ENCODE assay signal across 8 cellular contexts in genomic region chr9:35162605-35163315, GRCh38. TPM values are rescaled to one million over a fixed set of nuclear protein-coding genes. Genes with fewer than 3 reads are reported as not detected.
DNase-seq lines count a peak whose midpoint lies in the region; ATAC-seq, FAIRE-seq and TF ChIP-seq lines count a peak whose summit lies in the region.

No MANE protein-coding gene starts in this region.

- in situ Hi-C loops in GM12878 (cut with MboI) (no loop called here), HepG2 (cut with HindIII; ENCODE audit: extremely low pct_ligation_motif_present, low pct_unique_long_range_greater_than_20kb) (no loop called here)

- H2AFZ ChIP-seq in GM12878 (ENCODE audit: control insufficient read depth, low read depth, low read length) (peak overlapping the region; percentile 18; the same call in 1 of the 2 replicates), HepG2 (ENCODE audit: low read length) (peak overlapping the region; percentile 72)

- H3K27me3 ChIP-seq in HL-60 (ENCODE audit: insufficient read depth, poor library complexity, severe bottlenecking), result no peaks in the 10 kb centered on the region
- no peaks in the 10 kb centered on the region for H3K27me3 ChIP-seq in GM12878 (replicated peaks in 1 of 2; ENCODE audit: control insufficient read depth in 2 of 2, insufficient read depth in 2 of 2, low read length in 1 of 2)
- H3K27me3 ChIP-seq in HepG2 (ENCODE audit: control insufficient read depth in 1 of 2, insufficient read depth in 2 of 2, low read length in 2 of 2), result no peaks in the 10 kb centered on the region; a peak in 1 of 5 replicates
- no peaks in the 10 kb centered on the region for H3K27me3 ChIP-seq in tibial artery

- no peak for TF ChIP-seq EP300 in GM12878 (IDR thresholded peaks at IDR 0.05; ENCODE audit: borderline replicate concordance in 1 of 2, control insufficient read depth in 1 of 2, low read depth in 2 of 2, low read length in 2 of 2)
- TF ChIP-seq EP300 in HepG2 (IDR thresholded peaks at IDR 0.05; ENCODE audit: low read depth in 2 of 2, low read length in 2 of 2), result no peak
- 0 out of 2 replicates have a peak, but pooled peaks have one; percentile 3 for TF ChIP-seq EP300 in HepG2 (CRISPR knock-in tag; IDR thresholded peaks at IDR 0.05; ENCODE audit: borderline replicate concordance)

- H3K9me3 ChIP-seq in GM12878 (replicated peaks; ENCODE audit: control insufficient read depth, insufficient read depth, low read length), result no peaks in the 10 kb centered on the region; the same call in 2 of the 3 replicates
- H3K9me3 ChIP-seq in HepG2 (ENCODE audit: low read length), result no peaks in the 10 kb centered on the region
- H3K9me3 ChIP-seq in tibial artery, result no peaks in the 10 kb centered on the region

- H3K36me3 ChIP-seq in GM12878 (ENCODE audit: control insufficient read depth in 2 of 2, insufficient read depth in 2 of 2, low read length in 1 of 2) (no peaks in the 10 kb centered on the region), HepG2 (replicated peaks in 1 of 2; ENCODE audit: control insufficient read depth in 1 of 2, insufficient read depth in 2 of 2, low read length in 2 of 2) (no peaks in the 10 kb centered on the region), tibial artery (no peaks in the 10 kb centered on the region)

- POLR2A ChIA-PET in GM12878 (lab: Charles Lee), result no interaction called here
- POLR2A ChIA-PET in HepG2 (lab: Yijun Ruan, JAX), result interaction anchor here (0.7 to 2.0 kb wide), 9 partner anchors 11 to 397 kb away, joined by 3 to 16 read pairs (median 4); partner anchors contain the start of genes STOML2 and VCP

- peak overlapping the region; percentile 99 for H3K4me3 ChIP-seq in HL-60 (replicated peaks; ENCODE audit: insufficient read depth, low read length)
- H3K4me3 ChIP-seq in GM12878, result no peak overlapping the region
- H3K4me3 ChIP-seq in HepG2 (replicated peaks in 1 of 3; ENCODE audit: insufficient read depth in 1 of 3, low read depth in 2 of 3, low read length in 3 of 3), result peak overlapping the region; percentile 78 to 98 (median 85)
- peak overlapping the region; percentile 78 to 95 for H3K4me3 ChIP-seq in tibial artery

- intact Hi-C loops in GM12878 (cut with micrococcal nuclease; ENCODE audit: unreplicated experiment) (no loop called here), HepG2 (cut with micrococcal nuclease; ENCODE audit: unreplicated experiment) (loop anchor here (1.0 to 10.0 kb wide), 2 partner anchors 48 to 92 kb away; no protein-coding TSS in a partner anchor), tibial artery (cut with DNase I; ENCODE audit: low total_unique reads) (no loop called here)

- FAIRE-seq in GM12878 (lab: Jason Lieb, UNC) (no peak), HepG2 (lab: Jason Lieb, UNC) (no peak)

- WGBS in GM12878 (ENCODE audit: insufficient coverage, insufficient replicate concordance, low lambda C conversion rate, missing lambda C conversion rate), result 43% methylated on average over 11 of the region's 11 CpGs
- 3% methylated on average over 11 of the region's 11 CpGs for WGBS in HepG2 (ENCODE audit: low lambda C conversion rate)

- H3K79me2 ChIP-seq in GM12878 (ENCODE audit: control insufficient read depth, insufficient read depth, low read length), result no peaks in the 10 kb centered on the region
- peaks cover 18% of the 10 kb centered on the region for H3K79me2 ChIP-seq in HepG2 (ENCODE audit: insufficient read depth, low read length)

- ATAC-seq in GM12878, result no peak; the same call in 2 of the 3 replicates
- no peak for ATAC-seq in HepG2

- H3K27ac ChIP-seq in HL-60 (replicated peaks) (peak overlapping the region; percentile 67; the same call in 1 of the 2 replicates), GM12878 (ENCODE audit: control insufficient read depth, insufficient read depth) (no peak overlapping the region), HepG2 (ENCODE audit: extremely low read length, insufficient read depth, low read length) (peak overlapping the region; percentile 75), tibial artery (peak overlapping the region; percentile 95 to 97)

- BruUV-seq in GM12878 (replicated peaks; lab: Mats Ljungman, UMichigan) (no TSS peak), HepG2 (replicated peaks; lab: Mats Ljungman, UMichigan) (TSS peak; percentile 59)

- TF ChIP-seq RAD21 in GM12878 (IDR thresholded peaks at IDR 0.05; ENCODE audit: insufficient read depth, low read depth, low read length) (no peak), HepG2 (CRISPR knock-in tag; IDR thresholded peaks at IDR 0.05) (no peak)

- RAD21 ChIA-PET in GM12878 (lab: Charles Lee; ENCODE audit: unreplicated experiment), result no interaction called here

- SMC1A ChIA-PET in GM12878 (lab: Charles Lee; ENCODE audit: uncharacterized antibody, unreplicated experiment), result no interaction called here

- H4K20me1 ChIP-seq in GM12878 (ENCODE audit: control insufficient read depth, insufficient read depth) (no peaks in the 10 kb centered on the region), HepG2 (ENCODE audit: insufficient read depth, low read length) (no peaks in the 10 kb centered on the region)

- CTCF ChIA-PET in GM12878 (lab: Yijun Ruan, JAX) (interaction anchor here (1.0 kb wide), 1 partner anchor 46 kb away, joined by 3 read pairs; no protein-coding TSS in a partner anchor), HepG2 (lab: Yijun Ruan, JAX; ENCODE audit: low intra/inter-chr PET ratio, low total read pairs) (no interaction called here)

- H3K9ac ChIP-seq in GM12878 (ENCODE audit: control insufficient read depth, insufficient read depth, low read length), result no peak overlapping the region
- peak overlapping the region; percentile 84 for H3K9ac ChIP-seq in HepG2 (ENCODE audit: insufficient read depth, low read depth, low read length)

- DNase-seq in AG08395 (ENCODE audit: low spot score) (peak; percentile 21), HL-60 (ENCODE audit: low read depth in 1 of 2, low spot score in 1 of 2) (peak in 1 of 2 experiments; percentile 19), GM12878 (ENCODE audit: low read depth, low spot score) (no peak), HepG2 (ENCODE audit: low spot score) (no peak), tibial artery (no peak), retina (no peak), A172 (ENCODE audit: low spot score) (no peak), NCI-H446 (lab: John Stamatoyannopoulos, UW) (no peak)

- H3K4me1 ChIP-seq in GM12878 (ENCODE audit: control insufficient read depth, insufficient read depth, low read length), result no peaks in the 10 kb centered on the region; the same call in 1 of the 2 replicates
- H3K4me1 ChIP-seq in HepG2 (ENCODE audit: insufficient read depth, low read length), result peaks cover 43% of the 10 kb centered on the region
- H3K4me1 ChIP-seq in tibial artery, result peaks cover 0 to 17% (median 15%) of the 10 kb centered on the region in 4 donors

- TF ChIP-seq CTCF in HL-60 (IDR thresholded peaks at IDR 0.05; ENCODE audit: insufficient read depth, low read length) (no peak), GM12878 (IDR thresholded peaks at IDR 0.05 in 2 of 3, conservative IDR thresholded peaks at IDR 0.05 in 1 of 3; ENCODE audit: control insufficient read depth in 2 of 3, extremely low read depth in 1 of 3, insufficient read depth in 1 of 3, low read depth in 3 of 3, low read length in 3 of 3) (no peak), HepG2 (CRISPR knock-in tag; IDR thresholded peaks at IDR 0.05) (no peak), tibial artery (IDR thresholded peaks at IDR 0.05) (no peak)

- no peak for TF ChIP-seq POLR2A in GM12878 (IDR thresholded peaks at IDR 0.05; ENCODE audit: low read depth, low read length)
- TF ChIP-seq POLR2A in HepG2 (IDR thresholded peaks at IDR 0.05; ENCODE audit: insufficient read depth in 1 of 2, low read depth in 2 of 2, low read length in 2 of 2), result no peak

- H3K4me2 ChIP-seq in GM12878 (ENCODE audit: control insufficient read depth, insufficient read depth), result peak overlapping the region; percentile 79; the same call in 1 of the 2 replicates
- peak overlapping the region; percentile 90 for H3K4me2 ChIP-seq in HepG2 (ENCODE audit: low read depth, low read length)

RNA-seq across cellular contexts. Expression of gene UNC13B, which starts 1.0 kb away (rescaled TPM):
- total RNA-seq in GM12878 (2013; cell fraction: nucleolus; rRNA removed), result 0.49 and 1.3 TPM in 2 replicates
- under 0.01 TPM in 1 of 2 replicates, not detected in the other for total RNA-seq in GM12878 (2014; rRNA removed)
- 0.05 TPM in 1 of 2 replicates, not detected in the other for total RNA-seq in GM12878 (2014; rRNA removed; fragmentation: Illumina TruSeq; extraction: Trizol)
- 0.15 and 0.19 TPM in 2 replicates for total RNA-seq in GM12878 (2021)
- 0.47 TPM for polyA plus RNA-seq in GM12878 (2011; ENCODE audit: low read depth)
- 0.12 and 0.42 TPM in 2 replicates for polyA plus RNA-seq in GM12878 (2011; rRNA removed)
- polyA plus RNA-seq in GM12878 (2011; cell fraction: cytosol; rRNA removed), result 0.19 and 0.20 TPM in 2 replicates
- polyA plus RNA-seq in GM12878 (2011; cell fraction: nucleus; rRNA removed), result 0.47 and 0.51 TPM in 2 replicates
- 0.62 and 0.79 TPM in 2 replicates for polyA plus RNA-seq in GM12878 (2012)
- polyA plus RNA-seq in GM12878 (2014; fragmentation: Illumina TruSeq; extraction: Trizol), result 0.01 TPM in 1 of 2 replicates, not detected in the other
- under 1 TPM in 1 of 2 experiments, not detected in 1; 0.02 TPM for polyA plus RNA-seq in GM12878 (2014; fragmentation: Nextera tagmentation; extraction: Ambion mirVana)
- not detected in 2 replicates for polyA plus RNA-seq in GM12878 (2014; rRNA removed)
- polyA plus RNA-seq in GM12878 (2016; fragmentation: Nextera tagmentation; extraction: Ambion mirVana), result under 1 TPM in 1 of 2 experiments, not detected in 1; 0.11 TPM
- polyA minus RNA-seq in GM12878 (2011; rRNA and poly(A)+ RNA removed), result 0.36 and 0.44 TPM in 2 replicates
- 0.40 and 0.52 TPM in 2 replicates for polyA minus RNA-seq in GM12878 (2011; cell fraction: cytosol; rRNA and poly(A)+ RNA removed)
- polyA minus RNA-seq in GM12878 (2011; cell fraction: nucleus; rRNA and poly(A)+ RNA removed), result 0.24 and 0.29 TPM in 2 replicates
- total RNA-seq in HepG2 (2016; rRNA removed; fragmentation: Illumina TruSeq; extraction: Trizol), result 18.3 and 23.6 TPM in 2 replicates
- 5.8 and 6.3 TPM in 2 replicates for total RNA-seq in HepG2 (2016; cell fraction: cytosol; rRNA removed; fragmentation: Illumina TruSeq; extraction: Trizol; ENCODE audit: low read depth)
- total RNA-seq in HepG2 (2016; cell fraction: insoluble cytoplasmic fraction; rRNA removed; fragmentation: Illumina TruSeq; extraction: Trizol), result 18.0 and 23.3 TPM in 2 replicates
- total RNA-seq in HepG2 (2016; cell fraction: membrane; rRNA removed; fragmentation: Illumina TruSeq; extraction: Trizol), result 8.4 and 8.7 TPM in 2 replicates
- 15.9 and 17.6 TPM in 2 replicates for total RNA-seq in HepG2 (2016; cell fraction: nucleus; rRNA removed; fragmentation: Illumina TruSeq; extraction: Trizol)
- polyA plus RNA-seq in HepG2 (2011; rRNA removed), result 14.0 and 17.8 TPM in 2 replicates
- 13.3 and 16.9 TPM in 2 replicates for polyA plus RNA-seq in HepG2 (2011; cell fraction: cytosol; rRNA removed)
- polyA plus RNA-seq in HepG2 (2011; cell fraction: nucleus; rRNA removed), result 28.7 and 38.7 TPM in 2 replicates
- 18.7 and 23.3 TPM in 2 replicates for polyA plus RNA-seq in HepG2 (2012)
- polyA plus RNA-seq in HepG2 (2016; cell fraction: cytosol; fragmentation: Illumina TruSeq; extraction: Trizol; ENCODE audit: low read depth), result 0.63 and 0.76 TPM in 2 replicates
- polyA plus RNA-seq in HepG2 (2016; cell fraction: insoluble cytoplasmic fraction; fragmentation: Illumina TruSeq; extraction: Trizol; ENCODE audit: low read depth), result 15.9 and 17.2 TPM in 2 replicates
- polyA plus RNA-seq in HepG2 (2016; cell fraction: membrane; fragmentation: Illumina TruSeq; extraction: Trizol; ENCODE audit: low read depth), result 3.1 TPM in 2 replicates
- 17.3 and 17.8 TPM in 2 replicates for polyA plus RNA-seq in HepG2 (2016; cell fraction: nucleus; fragmentation: Illumina TruSeq; extraction: Trizol; ENCODE audit: insufficient read depth, low read depth)
- polyA minus RNA-seq in HepG2 (2011; rRNA and poly(A)+ RNA removed; ENCODE audit: low replicate concordance), result 36.9 and 49.4 TPM in 2 replicates
- 16.0 and 22.7 TPM in 2 replicates for polyA minus RNA-seq in HepG2 (2011; cell fraction: cytosol; rRNA and poly(A)+ RNA removed)
- polyA minus RNA-seq in HepG2 (2011; cell fraction: nucleus; rRNA and poly(A)+ RNA removed), result 22.0 and 32.6 TPM in 2 replicates
- total RNA-seq in A172 (2014; rRNA removed; shearing (Covaris generic)), result 6.7 and 7.5 TPM in 2 replicates

RNA-seq across cellular contexts. Expression of gene ATOSB, which starts 47.1 kb away (rescaled TPM):
- 8.9 and 9.9 TPM in 2 replicates for total RNA-seq in GM12878 (2013; cell fraction: nucleolus; rRNA removed)
- total RNA-seq in GM12878 (2014; rRNA removed) (2.3 and 3.6 TPM in 2 replicates), GM12878 (2014; rRNA removed; fragmentation: Illumina TruSeq; extraction: Trizol) (1.8 and 1.9 TPM in 2 replicates), GM12878 (2021) (2.2 and 3.2 TPM in 2 replicates), HepG2 (2016; rRNA removed; fragmentation: Illumina TruSeq; extraction: Trizol) (1.9 and 2.3 TPM in 2 replicates)
- polyA plus RNA-seq in GM12878 (2011; ENCODE audit: low read depth), result 1.5 TPM
- polyA plus RNA-seq in GM12878 (2011; rRNA removed) (4.4 and 5.4 TPM in 2 replicates), GM12878 (2014; fragmentation: Illumina TruSeq; extraction: Trizol) (2.5 and 2.6 TPM in 2 replicates), GM12878 (2014; fragmentation: Nextera tagmentation; extraction: Ambion mirVana) (under 1 TPM; 0.60 to 0.62 TPM), GM12878 (2014; rRNA removed) (2.7 and 3.6 TPM in 2 replicates), GM12878 (2016; fragmentation: Nextera tagmentation; extraction: Ambion mirVana) (1 to 10 TPM; 1.9 to 2.5 TPM), HepG2 (2011; rRNA removed) (6.4 and 7.1 TPM in 2 replicates)
- polyA plus RNA-seq in GM12878 (2011; cell fraction: cytosol; rRNA removed), result 8.1 and 8.5 TPM in 2 replicates
- 14.5 and 20.7 TPM in 2 replicates for polyA plus RNA-seq in GM12878 (2011; cell fraction: nucleus; rRNA removed)
- 3.5 and 4.7 TPM in 2 replicates for polyA plus RNA-seq in GM12878 (2012)
- 4.0 and 5.5 TPM in 2 replicates for polyA minus RNA-seq in GM12878 (2011; rRNA and poly(A)+ RNA removed)
- polyA minus RNA-seq in GM12878 (2011; cell fraction: cytosol; rRNA and poly(A)+ RNA removed), result 1.7 and 2.4 TPM in 2 replicates
- 3.0 and 5.5 TPM in 2 replicates for polyA minus RNA-seq in GM12878 (2011; cell fraction: nucleus; rRNA and poly(A)+ RNA removed)
- total RNA-seq in HepG2 (2016; cell fraction: cytosol; rRNA removed; fragmentation: Illumina TruSeq; extraction: Trizol; ENCODE audit: low read depth), result 0.26 and 0.61 TPM in 2 replicates
- 1.6 and 2.0 TPM in 2 replicates for total RNA-seq in HepG2 (2016; cell fraction: insoluble cytoplasmic fraction; rRNA removed; fragmentation: Illumina TruSeq; extraction: Trizol)
- 1.2 and 1.5 TPM in 2 replicates for total RNA-seq in HepG2 (2016; cell fraction: membrane; rRNA removed; fragmentation: Illumina TruSeq; extraction: Trizol)
- 1.8 and 2.3 TPM in 2 replicates for total RNA-seq in HepG2 (2016; cell fraction: nucleus; rRNA removed; fragmentation: Illumina TruSeq; extraction: Trizol)
- polyA plus RNA-seq in HepG2 (2011; cell fraction: cytosol; rRNA removed), result 6.6 and 6.7 TPM in 2 replicates
- 16.6 and 22.2 TPM in 2 replicates for polyA plus RNA-seq in HepG2 (2011; cell fraction: nucleus; rRNA removed)
- polyA plus RNA-seq in HepG2 (2012), result 2.0 and 2.1 TPM in 2 replicates
- polyA plus RNA-seq in HepG2 (2016; cell fraction: cytosol; fragmentation: Illumina TruSeq; extraction: Trizol; ENCODE audit: low read depth), result 0.47 and 0.61 TPM in 2 replicates
- 2.2 TPM in 2 replicates for polyA plus RNA-seq in HepG2 (2016; cell fraction: insoluble cytoplasmic fraction; fragmentation: Illumina TruSeq; extraction: Trizol; ENCODE audit: low read depth)
- 1.4 and 1.6 TPM in 2 replicates for polyA plus RNA-seq in HepG2 (2016; cell fraction: membrane; fragmentation: Illumina TruSeq; extraction: Trizol; ENCODE audit: low read depth)
- 4.3 and 5.5 TPM in 2 replicates for polyA plus RNA-seq in HepG2 (2016; cell fraction: nucleus; fragmentation: Illumina TruSeq; extraction: Trizol; ENCODE audit: insufficient read depth, low read depth)
- polyA minus RNA-seq in HepG2 (2011; rRNA and poly(A)+ RNA removed; ENCODE audit: low replicate concordance), result 7.8 and 10.5 TPM in 2 replicates
- polyA minus RNA-seq in HepG2 (2011; cell fraction: cytosol; rRNA and poly(A)+ RNA removed), result 1.7 and 1.8 TPM in 2 replicates
- 3.7 and 4.0 TPM in 2 replicates for polyA minus RNA-seq in HepG2 (2011; cell fraction: nucleus; rRNA and poly(A)+ RNA removed)
- total RNA-seq in A172 (2014; rRNA removed; shearing (Covaris generic)), result 20.3 and 26.3 TPM in 2 replicates

RNA-seq across cellular contexts. Expression of gene STOML2, which starts 59.8 kb away (rescaled TPM):
- 21.3 and 29.4 TPM in 2 replicates for total RNA-seq in GM12878 (2013; cell fraction: nucleolus; rRNA removed)
- 242 and 261 TPM in 2 replicates for total RNA-seq in GM12878 (2014; rRNA removed)
- total RNA-seq in GM12878 (2014; rRNA removed; fragmentation: Illumina TruSeq; extraction: Trizol), result 117 and 121 TPM in 2 replicates
- total RNA-seq in GM12878 (2021), result 209 and 210 TPM in 2 replicates
- polyA plus RNA-seq in GM12878 (2011; ENCODE audit: low read depth), result 75.9 TPM
- 123 and 204 TPM in 2 replicates for polyA plus RNA-seq in GM12878 (2011; rRNA removed)
- polyA plus RNA-seq in GM12878 (2011; cell fraction: cytosol; rRNA removed), result 233 and 279 TPM in 2 replicates
- polyA plus RNA-seq in GM12878 (2011; cell fraction: nucleus; rRNA removed), result 200 and 246 TPM in 2 replicates
- 104 and 127 TPM in 2 replicates for polyA plus RNA-seq in GM12878 (2012)
- 140 and 165 TPM in 2 replicates for polyA plus RNA-seq in GM12878 (2014; fragmentation: Illumina TruSeq; extraction: Trizol)
- 100 to 1,000 TPM; 112 to 148 TPM for polyA plus RNA-seq in GM12878 (2014; fragmentation: Nextera tagmentation; extraction: Ambion mirVana)
- 246 and 263 TPM in 2 replicates for polyA plus RNA-seq in GM12878 (2014; rRNA removed)
- polyA plus RNA-seq in GM12878 (2016; fragmentation: Nextera tagmentation; extraction: Ambion mirVana), result 100 to 1,000 TPM; 280 to 284 TPM
- 108 and 114 TPM in 2 replicates for polyA minus RNA-seq in GM12878 (2011; rRNA and poly(A)+ RNA removed)
- 30.3 and 40.3 TPM in 2 replicates for polyA minus RNA-seq in GM12878 (2011; cell fraction: cytosol; rRNA and poly(A)+ RNA removed)
- polyA minus RNA-seq in GM12878 (2011; cell fraction: nucleus; rRNA and poly(A)+ RNA removed), result 44.2 and 45.6 TPM in 2 replicates
- 250 and 305 TPM in 2 replicates for total RNA-seq in HepG2 (2016; rRNA removed; fragmentation: Illumina TruSeq; extraction: Trizol)
- 682 and 717 TPM in 2 replicates for total RNA-seq in HepG2 (2016; cell fraction: cytosol; rRNA removed; fragmentation: Illumina TruSeq; extraction: Trizol; ENCODE audit: low read depth)
- 259 and 314 TPM in 2 replicates for total RNA-seq in HepG2 (2016; cell fraction: insoluble cytoplasmic fraction; rRNA removed; fragmentation: Illumina TruSeq; extraction: Trizol)
- 635 and 649 TPM in 2 replicates for total RNA-seq in HepG2 (2016; cell fraction: membrane; rRNA removed; fragmentation: Illumina TruSeq; extraction: Trizol)
- total RNA-seq in HepG2 (2016; cell fraction: nucleus; rRNA removed; fragmentation: Illumina TruSeq; extraction: Trizol), result 99.4 and 103 TPM in 2 replicates
- polyA plus RNA-seq in HepG2 (2011; rRNA removed), result 243 and 245 TPM in 2 replicates
- 206 and 268 TPM in 2 replicates for polyA plus RNA-seq in HepG2 (2011; cell fraction: cytosol; rRNA removed)
- 223 and 235 TPM in 2 replicates for polyA plus RNA-seq in HepG2 (2011; cell fraction: nucleus; rRNA removed)
- 137 and 155 TPM in 2 replicates for polyA plus RNA-seq in HepG2 (2012)
- 796 and 800 TPM in 2 replicates for polyA plus RNA-seq in HepG2 (2016; cell fraction: cytosol; fragmentation: Illumina TruSeq; extraction: Trizol; ENCODE audit: low read depth)
- polyA plus RNA-seq in HepG2 (2016; cell fraction: insoluble cytoplasmic fraction; fragmentation: Illumina TruSeq; extraction: Trizol; ENCODE audit: low read depth), result 284 and 314 TPM in 2 replicates
- 557 and 563 TPM in 2 replicates for polyA plus RNA-seq in HepG2 (2016; cell fraction: membrane; fragmentation: Illumina TruSeq; extraction: Trizol; ENCODE audit: low read depth)
- 177 and 181 TPM in 2 replicates for polyA plus RNA-seq in HepG2 (2016; cell fraction: nucleus; fragmentation: Illumina TruSeq; extraction: Trizol; ENCODE audit: insufficient read depth, low read depth)
- 125 and 128 TPM in 2 replicates for polyA minus RNA-seq in HepG2 (2011; rRNA and poly(A)+ RNA removed; ENCODE audit: low replicate concordance)
- 41.4 and 52.8 TPM in 2 replicates for polyA minus RNA-seq in HepG2 (2011; cell fraction: cytosol; rRNA and poly(A)+ RNA removed)
- 27.2 and 45.5 TPM in 2 replicates for polyA minus RNA-seq in HepG2 (2011; cell fraction: nucleus; rRNA and poly(A)+ RNA removed)
- 102 and 110 TPM in 2 replicates for total RNA-seq in A172 (2014; rRNA removed; shearing (Covaris generic))
